In genomic region chrX:51461053-51462050, GRCh38 we compare ENCODE assay signal across 8 cellular contexts. TPM values are rescaled to one million over a fixed set of nuclear protein-coding genes. Genes with fewer than 3 reads are reported as not detected.
DNase-seq lines count a peak whose midpoint lies in the region; ATAC-seq and TF ChIP-seq lines count a peak whose summit lies in the region.

No MANE protein-coding gene starts in this region.

- H3K27me3 ChIP-seq in GM06990 (replicated peaks; ENCODE audit: control insufficient read depth, insufficient read depth, low read length) (no peaks in the 10 kb centered on the region), breast epithelium (peaks cover 0 to 55% of the 10 kb centered on the region in 2 donors), MG63 (no peaks in the 10 kb centered on the region)

- ATAC-seq in HG02588 (IDR thresholded peaks at IDR 0.05; ENCODE audit: unreplicated experiment) (no peak), GM21825 (IDR thresholded peaks at IDR 0.05; ENCODE audit: unreplicated experiment) (no peak)

- TF ChIP-seq POLR2A in breast epithelium (IDR thresholded peaks at IDR 0.05) = no peak

- H3K9me3 ChIP-seq in breast epithelium = no peaks in the 10 kb centered on the region
- no peaks in the 10 kb centered on the region for H3K9me3 ChIP-seq in MG63

- intact Hi-C loops in breast epithelium (cut with DNase I; ENCODE audit: low total_unique reads) = no loop called here

- H3K27ac ChIP-seq in breast epithelium = no peak overlapping the region

- H3K36me3 ChIP-seq in GM06990 (ENCODE audit: control insufficient read depth, insufficient read depth, low read length) = no peaks in the 10 kb centered on the region
- H3K36me3 ChIP-seq in breast epithelium = no peaks in the 10 kb centered on the region
- H3K36me3 ChIP-seq in MG63 = no peaks in the 10 kb centered on the region

- peak; percentile 9 for DNase-seq in AG20443 (ENCODE audit: low spot score)
- no peak for DNase-seq in GM06990 (ENCODE audit: extremely low read depth, insufficient read length)
- peak; percentile 4 for DNase-seq in NCI-H1417 treated with DMSO at 0.1 percent for 48 hours (lab: John Stamatoyannopoulos, UW)
- DNase-seq in breast epithelium (ENCODE audit: low spot score in 2 of 2) = no peak
- peak; percentile 45 to 64 for DNase-seq in lung microvascular endothelial cell (ENCODE audit: low read depth in 2 of 2)
- DNase-seq in MG63 = no peak

- peak; percentile 75 for TF ChIP-seq CTCF in GM06990 (IDR thresholded peaks at IDR 0.05; ENCODE audit: insufficient read depth, low read length, poor library complexity, severe bottlenecking)
- peak; percentile 40 to 55 (median 47) for TF ChIP-seq CTCF in breast epithelium (IDR thresholded peaks at IDR 0.05)

- H3K4me3 ChIP-seq in GM06990 (replicated peaks; ENCODE audit: low read depth, low read length) (no peak overlapping the region), breast epithelium (no peak overlapping the region), MG63 (no peak overlapping the region)

- H3K4me1 ChIP-seq in breast epithelium = no peaks in the 10 kb centered on the region

RNA-seq across cellular contexts. Expression of gene NUDT11, which starts 35.0 kb away (rescaled TPM):
- total RNA-seq in breast epithelium = 1 to 10 TPM; 1.4 to 2.6 (median 2.2) TPM
- 0.60 and 1.5 TPM in 2 replicates for total RNA-seq in lung microvascular endothelial cell
- 1.0 and 3.3 TPM in 2 replicates for total RNA-seq in MG63 (2014; rRNA removed; shearing (Covaris generic); ENCODE audit: low replicate concordance)

Comparison
In these comparisons a context has a peak if more than half of its experiments do, and no peak if none do; other contexts are left out.
1. DNase-seq: peak in AG20443 (single experiment), NCI-H1417 treated with DMSO at 0.1 percent for 48 hours (single experiment) and lung microvascular endothelial cell (2 of 2); none in GM06990 (single experiment), breast epithelium (0 of 2) and MG63 (single experiment).